Comparison of ENCODE assay signal across 19 cellular contexts in genomic region chr4:20616313-20616712, GRCh38.
DNase-seq lines count a peak whose midpoint lies in the region; ATAC-seq and TF ChIP-seq lines count a peak whose summit lies in the region.
"Had no signal": no experiment of that assay in that cellular context is flagged by ENCODE, and none has a peak within 500 bp of the region (broad histone marks: within the 10 kb centered on the region; RNA-seq: fewer than 3 reads in every experiment).

No MANE protein-coding gene starts in this region.

- no peak overlapping the region for H3K27ac Mint-ChIP-seq in stimulated activated effector memory CD8-positive, alpha-beta T cell treated with anti-CD3 and anti-CD28 coated beads, Interleukin-12 subunit alpha, Interleukin-12 subunit beta, amount 100 ng/mL, for 72 hours
- H3K27ac Mint-ChIP-seq in effector memory CD8-positive, alpha-beta T cell = no peak overlapping the region
- H3K27ac Mint-ChIP-seq: CD14-positive monocyte; CD4-positive, alpha-beta memory T cell had no signal

- DNase-seq in cardiac muscle cell (ENCODE audit: low read depth in 1 of 2, low spot score in 1 of 2) = no peak
- no peak for DNase-seq in right atrium auricular region (ENCODE audit: low spot score)
- no peak for DNase-seq in mucosa of descending colon
- no peak for DNase-seq in stimulated activated effector memory CD8-positive, alpha-beta T cell treated with anti-CD3 and anti-CD28 coated beads, Interleukin-12 subunit alpha, Interleukin-12 subunit beta, amount 100 ng/mL, for 72 hours (ENCODE audit: low spot score in 2 of 2)
- no peak for DNase-seq in activated CD4-positive, alpha-beta T cell treated with anti-CD3 and anti-CD28 coated beads, Interleukin-2, amount 50 U/mL, for 1 hour
- DNase-seq in effector memory CD8-positive, alpha-beta T cell = no peak
- DNase-seq: CD4-positive, alpha-beta memory T cell; DMS153; DMS79; GF-D8; GOT3; H7 had no signal

- peak; percentile 80 for ATAC-seq in mucosa of descending colon
- peak; percentile 24 for ATAC-seq in stimulated activated effector memory CD8-positive, alpha-beta T cell treated with anti-CD3 and anti-CD28 coated beads, Interleukin-12 subunit alpha, Interleukin-12 subunit beta, amount 100 ng/mL, for 72 hours
- no peak for ATAC-seq in HG02970 (IDR thresholded peaks at IDR 0.05; ENCODE audit: low FRiP score, unreplicated experiment)
- ATAC-seq in effector memory CD8-positive, alpha-beta T cell (replicated peaks) = no peak
- ATAC-seq in GM21515 (IDR thresholded peaks at IDR 0.05; ENCODE audit: unreplicated experiment) = no peak
- ATAC-seq: A549, HepG2 had no signal

- intact Hi-C loops in mucosa of descending colon (cut with DNase I, micrococcal nuclease) = no loop called here

- no peak overlapping the region for H3K4me3 Mint-ChIP-seq in stimulated activated effector memory CD8-positive, alpha-beta T cell treated with anti-CD3 and anti-CD28 coated beads, Interleukin-12 subunit alpha, Interleukin-12 subunit beta, amount 100 ng/mL, for 72 hours
- H3K4me3 Mint-ChIP-seq in effector memory CD8-positive, alpha-beta T cell = no peak overlapping the region
- H3K4me3 Mint-ChIP-seq: CD14-positive monocyte; CD4-positive, alpha-beta memory T cell had no signal

- H3K27me3 ChIP-seq in cardiac muscle cell (no peaks in the 10 kb centered on the region), right atrium auricular region (no peaks in the 10 kb centered on the region)
- H3K27me3 ChIP-seq: BLaER1 had no signal

- H3K9me3 ChIP-seq in cardiac muscle cell (ENCODE audit: low read depth) (no peaks in the 10 kb centered on the region), right atrium auricular region (no peaks in the 10 kb centered on the region), mucosa of descending colon (no peaks in the 10 kb centered on the region)
- H3K9me3 ChIP-seq: A549, BLaER1 had no signal

- peaks cover 4% of the 10 kb centered on the region for H3K4me1 Mint-ChIP-seq in stimulated activated effector memory CD8-positive, alpha-beta T cell treated with anti-CD3 and anti-CD28 coated beads, Interleukin-12 subunit alpha, Interleukin-12 subunit beta, amount 100 ng/mL, for 72 hours
- H3K4me1 Mint-ChIP-seq in effector memory CD8-positive, alpha-beta T cell (ENCODE audit: low read depth in 2 of 2) = peaks cover 0 to 5% of the 10 kb centered on the region in 2 donors

- TF ChIP-seq CTCF in cardiac muscle cell (IDR thresholded peaks at IDR 0.05; ENCODE audit: low read depth, low read length) (no peak), right atrium auricular region (IDR thresholded peaks at IDR 0.05) (no peak), mucosa of descending colon (IDR thresholded peaks at IDR 0.05) (no peak)

- no peaks in the 10 kb centered on the region for H3K36me3 Mint-ChIP-seq in stimulated activated effector memory CD8-positive, alpha-beta T cell treated with anti-CD3 and anti-CD28 coated beads, Interleukin-12 subunit alpha, Interleukin-12 subunit beta, amount 100 ng/mL, for 72 hours
- no peaks in the 10 kb centered on the region for H3K36me3 Mint-ChIP-seq in effector memory CD8-positive, alpha-beta T cell (ENCODE audit: insufficient read depth)
- H3K36me3 Mint-ChIP-seq: CD14-positive monocyte; CD4-positive, alpha-beta memory T cell had no signal

- H3K27ac ChIP-seq in cardiac muscle cell (peak overlapping the region; percentile 57), right atrium auricular region (no peak overlapping the region)
- H3K27ac ChIP-seq: 22Rv1, A549, BLaER1 had no signal

- H3K4me3 ChIP-seq in cardiac muscle cell = no peak overlapping the region
- H3K4me3 ChIP-seq in right atrium auricular region = no peak overlapping the region
- no peak overlapping the region for H3K4me3 ChIP-seq in mucosa of descending colon
- H3K4me3 ChIP-seq: A549, BLaER1 had no signal

- no peaks in the 10 kb centered on the region for H3K27me3 Mint-ChIP-seq in effector memory CD8-positive, alpha-beta T cell
- H3K27me3 Mint-ChIP-seq: CD4-positive, alpha-beta memory T cell had no signal

- H3K36me3 ChIP-seq in cardiac muscle cell = peaks cover 31% of the 10 kb centered on the region
- no peaks in the 10 kb centered on the region for H3K36me3 ChIP-seq in right atrium auricular region
- no peaks in the 10 kb centered on the region for H3K36me3 ChIP-seq in mucosa of descending colon (ENCODE audit: low read depth)
- H3K36me3 ChIP-seq: BLaER1 had no signal

- H3K9me3 Mint-ChIP-seq in stimulated activated effector memory CD8-positive, alpha-beta T cell treated with anti-CD3 and anti-CD28 coated beads, Interleukin-12 subunit alpha, Interleukin-12 subunit beta, amount 100 ng/mL, for 72 hours = no peaks in the 10 kb centered on the region
- no peaks in the 10 kb centered on the region for H3K9me3 Mint-ChIP-seq in effector memory CD8-positive, alpha-beta T cell
- H3K9me3 Mint-ChIP-seq: CD14-positive monocyte; CD4-positive, alpha-beta memory T cell had no signal

- no peaks in the 10 kb centered on the region for H3K4me1 ChIP-seq in cardiac muscle cell (ENCODE audit: low read depth)
- H3K4me1 ChIP-seq in right atrium auricular region = no peaks in the 10 kb centered on the region
- no peaks in the 10 kb centered on the region for H3K4me1 ChIP-seq in mucosa of descending colon (ENCODE audit: low read depth)
- H3K4me1 ChIP-seq: A549, BLaER1 had no signal

Comparison
In these comparisons a context has a peak if more than half of its experiments do, and no peak if none do; other contexts are left out.
1. ATAC-seq: peak in mucosa of descending colon (single experiment) and stimulated activated effector memory CD8-positive, alpha-beta T cell treated with anti-CD3 and anti-CD28 coated beads, Interleukin-12 subunit alpha, Interleukin-12 subunit beta, amount 100 ng/mL, for 72 hours (single experiment); none in HG02970 (single experiment), effector memory CD8-positive, alpha-beta T cell (single experiment) and GM21515 (single experiment).